10 cellular contexts compared by ENCODE assay signal in genomic region chr1:165829888-165830287, GRCh38. TPM values are rescaled to one million over a fixed set of nuclear protein-coding genes. Genes with fewer than 3 reads are reported as not detected.
DNase-seq lines count a peak whose midpoint lies in the region; TF ChIP-seq lines count a peak whose summit lies in the region.
"Had no signal": no experiment of that assay in that cellular context is flagged by ENCODE, and none has a peak within 500 bp of the region (broad histone marks: within the 10 kb centered on the region; RNA-seq: fewer than 3 reads in every experiment).

No MANE protein-coding gene starts in this region.

- DNase-seq in GM12865 (ENCODE audit: low read depth) (no peak), left kidney (ENCODE audit: low read depth, low spot score) (peak; percentile 15), thyroid gland (no peak), D341Med (ENCODE audit: low spot score) (no peak), HCEC 1CT (no peak), HPDE6-E6E7 (ENCODE audit: extremely low spot score) (no peak)
- DNase-seq: aorta, tibial artery had no signal

- peaks cover 67% of the 10 kb centered on the region for H3K79me2 ChIP-seq in ACC112 (ENCODE audit: control insufficient read depth, insufficient read depth, low read length, unreplicated experiment)
- peaks cover 69% of the 10 kb centered on the region for H3K79me2 ChIP-seq in SU-DHL-6 (ENCODE audit: insufficient read depth, low read length)

- intact Hi-C loops in thyroid gland (cut with DNase I) = loop anchor here (10.0 kb wide), 1 partner anchor 205 kb away; no protein-coding TSS in a partner anchor

- H2AFZ ChIP-seq in ACC112 (ENCODE audit: low read length, unreplicated experiment) (no peak overlapping the region), SU-DHL-6 (ENCODE audit: low read depth, low read length, severe bottlenecking) (no peak overlapping the region)

- peak overlapping the region; percentile 80 for H3K4me3 ChIP-seq in ACC112 (ENCODE audit: low read depth, low read length)
- peak overlapping the region; percentile 86 for H3K4me3 ChIP-seq in GM12865 (ENCODE audit: low read depth, low read length)
- peak overlapping the region; percentile 60 for H3K4me3 ChIP-seq in SU-DHL-6 (ENCODE audit: insufficient read depth, low read length, poor library complexity, severe bottlenecking)
- H3K4me3 ChIP-seq in thyroid gland (replicated peaks in 1 of 3) = no peak overlapping the region

- H4K20me1 ChIP-seq in SU-DHL-6 (ENCODE audit: low read depth, low read length) = peaks cover 3% of the 10 kb centered on the region; the same call in 1 of the 2 replicates

- H3K4me2 ChIP-seq in SU-DHL-6 (ENCODE audit: low read depth, low read length, poor library complexity, severe bottlenecking) = peak overlapping the region; percentile 84

- WGBS in thyroid gland, 2 donors = 90 to 96% methylated on average over 4 of the region's 4 CpGs

- H3K36me3 ChIP-seq in ACC112 (ENCODE audit: insufficient read depth, low read length) = no peaks in the 10 kb centered on the region
- H3K36me3 ChIP-seq in SU-DHL-6 (ENCODE audit: low read length) = no peaks in the 10 kb centered on the region
- no peaks in the 10 kb centered on the region for H3K36me3 ChIP-seq in thyroid gland
- H3K36me3 ChIP-seq: tibial artery had no signal

- H3F3A ChIP-seq in SU-DHL-6 (ENCODE audit: insufficient read depth) = peaks cover 5% of the 10 kb centered on the region; the same call in 1 of the 2 replicates

- H3K9me2 ChIP-seq in SU-DHL-6 (replicated peaks; ENCODE audit: insufficient read depth, low read length) = no peaks in the 10 kb centered on the region

- H3K4me1 ChIP-seq in ACC112 (ENCODE audit: control insufficient read depth, insufficient read depth, low read length, unreplicated experiment) (peaks cover 12% of the 10 kb centered on the region), thyroid gland (peaks cover 5% of the 10 kb centered on the region in 2 donors)

- H3K27ac ChIP-seq in ACC112 (ENCODE audit: low read depth, low read length) (peak overlapping the region; percentile 65; the same call in 1 of the 2 replicates), SU-DHL-6 (ENCODE audit: low read depth, low read length) (peak overlapping the region; percentile 73; the same call in 1 of the 2 replicates), thyroid gland (no peak overlapping the region)

- H3K27me3 ChIP-seq in ACC112 (ENCODE audit: insufficient read depth, low read length) = no peaks in the 10 kb centered on the region
- H3K27me3 ChIP-seq in SU-DHL-6 (ENCODE audit: low read length) = no peaks in the 10 kb centered on the region
- no peaks in the 10 kb centered on the region for H3K27me3 ChIP-seq in thyroid gland
- H3K27me3 ChIP-seq: tibial artery had no signal

- TF ChIP-seq POLR2A in thyroid gland (IDR thresholded peaks at IDR 0.05) = no peak

- H3K9me3 ChIP-seq in SU-DHL-6 (ENCODE audit: insufficient read depth, low read length) = no peaks in the 10 kb centered on the region
- no peaks in the 10 kb centered on the region for H3K9me3 ChIP-seq in thyroid gland
- H3K9me3 ChIP-seq: tibial artery had no signal

- peak overlapping the region; percentile 86 for H3K9ac ChIP-seq in SU-DHL-6 (ENCODE audit: low read length)

- no peak for TF ChIP-seq CTCF in GM12865 (IDR thresholded peaks at IDR 0.05; ENCODE audit: insufficient read depth, low read depth, low read length, missing control alignments)
- no peak for TF ChIP-seq CTCF in SU-DHL-6 (IDR thresholded peaks at IDR 0.05; ENCODE audit: insufficient read depth, low read length, poor library complexity, severe bottlenecking)
- TF ChIP-seq CTCF in thyroid gland (IDR thresholded peaks at IDR 0.05) = no peak

RNA-seq across cellular contexts. Expression of gene UCK2, which starts 2.5 kb away (rescaled TPM):
- 10 to 100 TPM; 15.9 to 21.0 (median 19.3) TPM for total RNA-seq in thyroid gland

Comparison
In these comparisons a context has a peak if more than half of its experiments do, and no peak if none do; other contexts are left out.
1. H3K27ac ChIP-seq: peak in ACC112 (single experiment) and SU-DHL-6 (single experiment); none in thyroid gland (0 of 3).
2. H3K4me3 ChIP-seq: peak in ACC112 (single experiment), GM12865 (single experiment) and SU-DHL-6 (single experiment); none in thyroid gland (0 of 3).